11 cellular contexts compared by ENCODE assay signal in genomic region chr2:191748528-191749180, GRCh38.
DNase-seq lines count a peak whose midpoint lies in the region; ATAC-seq, FAIRE-seq and TF ChIP-seq lines count a peak whose summit lies in the region.
"Had no signal": no experiment of that assay in that cellular context is flagged by ENCODE, and none has a peak within 500 bp of the region (broad histone marks: within the 10 kb centered on the region; RNA-seq: fewer than 3 reads in every experiment).

No MANE protein-coding gene starts in this region.

- no peaks in the 10 kb centered on the region for H3K27me3 ChIP-seq in foreskin keratinocyte
- no peaks in the 10 kb centered on the region for H3K27me3 ChIP-seq in prostate gland (replicated peaks; ENCODE audit: insufficient read depth)

- H3K4me1 ChIP-seq in foreskin keratinocyte (no peaks in the 10 kb centered on the region), prostate gland (replicated peaks) (no peaks in the 10 kb centered on the region)

- no peaks in the 10 kb centered on the region for H3K36me3 ChIP-seq in prostate gland

- no peaks in the 10 kb centered on the region for H3K9me3 ChIP-seq in prostate gland

- intact Hi-C loops in prostate gland (cut with DNase I) = no loop called here

- ATAC-seq in GM18870 (IDR thresholded peaks at IDR 0.05; ENCODE audit: unreplicated experiment) (peak; percentile 96), GM21619 (IDR thresholded peaks at IDR 0.05; ENCODE audit: unreplicated experiment) (peak; percentile 79), HG03354 (IDR thresholded peaks at IDR 0.05; ENCODE audit: poor library complexity, severe bottlenecking, unreplicated experiment) (peak; percentile 80), foreskin keratinocyte (peak; percentile 68), HG03460 (IDR thresholded peaks at IDR 0.05; ENCODE audit: unreplicated experiment) (no peak)

- DNase-seq in foreskin keratinocyte (peak in 1 of 2 donors; percentile 29), SW480 (ENCODE audit: low spot score) (no peak), urothelium cell line (ENCODE audit: low spot score) (no peak), prostate gland (ENCODE audit: low spot score) (no peak)
- DNase-seq: DMS79, NCI-H2081 had no signal

- WGBS in prostate gland = 58% methylated on average over 1 of the region's 1 CpG

- TF ChIP-seq CTCF in foreskin keratinocyte (conservative IDR thresholded peaks at IDR 0.05) (no peak), prostate gland (IDR thresholded peaks at IDR 0.05) (no peak)

- TF ChIP-seq POLR2A in prostate gland (IDR thresholded peaks at IDR 0.05) = no peak

- no peak for FAIRE-seq in urothelium cell line (lab: Jason Lieb, UNC)

- no peak overlapping the region for H3K4me3 ChIP-seq in prostate gland
- H3K4me3 ChIP-seq: SK-N-MC had no signal

- H3K27ac ChIP-seq in foreskin keratinocyte (no peak overlapping the region), prostate gland (no peak overlapping the region)
- H3K27ac ChIP-seq: SK-N-MC had no signal
